Comparison of ENCODE assay signal across 1 cellular context in genomic region chr1:63924600-63924999, GRCh38.
TF ChIP-seq lines count a peak whose summit lies in the region.

No MANE protein-coding gene starts in this region.

TF ChIP-seq in IMR-90, 13 proteins besides CTCF, POLR2A, EP300 and RAD21:
- TF ChIP-seq FOS (IDR thresholded peaks at IDR 0.05; ENCODE audit: low read depth, low read length) (no peak), NFE2L2 (IDR thresholded peaks at IDR 0.05; ENCODE audit: low read depth, low read length) (no peak), MAZ (IDR thresholded peaks at IDR 0.05; ENCODE audit: borderline replicate concordance, low read depth, low read length) (no peak), RCOR1 (IDR thresholded peaks at IDR 0.05; ENCODE audit: insufficient replicate concordance, low read length) (no peak), MXI1 (IDR thresholded peaks at IDR 0.05; ENCODE audit: borderline replicate concordance, low read depth, low read length) (no peak), ELK1 (IDR thresholded peaks at IDR 0.05; ENCODE audit: borderline replicate concordance, low read depth, low read length) (no peak), SMC3 (IDR thresholded peaks at IDR 0.05; ENCODE audit: low read depth, low read length) (no peak), MAFK (IDR thresholded peaks at IDR 0.05; ENCODE audit: low read depth, low read length) (no peak), USF2 (IDR thresholded peaks at IDR 0.05; ENCODE audit: low read depth, low read length) (no peak)
